In genomic region chr17:15456972-15457722, GRCh38 we compare ENCODE assay signal across 10 cellular contexts. TPM values are rescaled to one million over a fixed set of nuclear protein-coding genes. Genes with fewer than 3 reads are reported as not detected.
A peak's percentile ranks its signal among the peaks of the same experiment; 100 is the strongest.
DNase-seq lines count a peak whose midpoint lies in the region; ATAC-seq, FAIRE-seq and TF ChIP-seq lines count a peak whose summit lies in the region.
"Had no signal": no experiment of that assay in that cellular context is flagged by ENCODE, and none has a peak within 500 bp of the region (broad histone marks: within the 10 kb centered on the region; RNA-seq: fewer than 3 reads in every experiment).

No MANE protein-coding gene starts in this region.

- intact Hi-C loops in breast epithelium (cut with DNase I; ENCODE audit: low total_unique reads) = no loop called here
- intact Hi-C loops in MCF 10A (cut with micrococcal nuclease) = no loop called here
- intact Hi-C loops in vagina (cut with DNase I) = loop anchor here (5.0 kb wide), 2 partner anchors 45 to 195 kb away; no protein-coding TSS in a partner anchor
- intact Hi-C loops in kidney (cut with DNase I) = no loop called here

- H3K27me3 Mint-ChIP-seq in MCF 10A (ENCODE audit: insufficient read depth, unreplicated experiment) (no peaks in the 10 kb centered on the region), endothelial cell (ENCODE audit: unreplicated experiment) (peaks cover 5% of the 10 kb centered on the region)
- H3K27me3 Mint-ChIP-seq: B cell had no signal

- H3K9me3 ChIP-seq in breast epithelium = no peaks in the 10 kb centered on the region
- no peaks in the 10 kb centered on the region for H3K9me3 ChIP-seq in vagina
- H3K9me3 ChIP-seq in kidney (ENCODE audit: control insufficient read depth in 1 of 2, low read length in 2 of 2) = peaks cover 0 to 5% of the 10 kb centered on the region in 2 donors

- H3K36me3 ChIP-seq in breast epithelium (no peaks in the 10 kb centered on the region), vagina (no peaks in the 10 kb centered on the region), kidney (ENCODE audit: control insufficient read depth in 1 of 2, insufficient read depth in 2 of 2, low read length in 2 of 2) (peaks cover 0 to 4% of the 10 kb centered on the region in 2 donors)

- CTCF ChIA-PET in MCF 10A (lab: Yijun Ruan, JAX) = interaction anchor here (2.1 kb wide), 1 partner anchor 20 kb away, joined by 7 read pairs; no protein-coding TSS in a partner anchor

- peak overlapping the region; percentile 86 to 89 for H3K27ac ChIP-seq in breast epithelium
- peak overlapping the region; percentile 83 for H3K27ac ChIP-seq in vagina
- H3K27ac ChIP-seq in kidney (ENCODE audit: low read depth in 2 of 2, low read length in 2 of 2) = peak overlapping the region in 1 of 2 donors; percentile 30

- peak overlapping the region in 1 of 2 donors; percentile 31 for H3K9ac ChIP-seq in kidney (ENCODE audit: low read length in 2 of 2)

- TF ChIP-seq CTCF in breast epithelium (IDR thresholded peaks at IDR 0.05) (peak; percentile 22 to 58 (median 51)), MCF 10A (IDR thresholded peaks at IDR 0.05; ENCODE audit: unreplicated experiment) (no peak), endothelial cell (IDR thresholded peaks at IDR 0.05; ENCODE audit: unreplicated experiment) (no peak), vagina (IDR thresholded peaks at IDR 0.05) (no peak), kidney (IDR thresholded peaks at IDR 0.05; ENCODE audit: borderline replicate concordance, extremely low read depth, insufficient read depth) (no peak)

- peak; percentile 70 to 87 for DNase-seq in breast epithelium (ENCODE audit: low spot score in 2 of 2)
- DNase-seq in MCF 10A (ENCODE audit: unreplicated experiment) = no peak
- DNase-seq in endothelial cell (ENCODE audit: low spot score) = no peak
- peak; percentile 52 for DNase-seq in middle frontal gyrus (ENCODE audit: extremely low spot score, low spot score)
- no peak for DNase-seq in vagina (ENCODE audit: extremely low spot score in 2 of 2)
- DNase-seq in kidney = no peak
- no peak for DNase-seq in amniotic stem cell (lab: John Stamatoyannopoulos, UW)

- peaks cover 8 to 30% of the 10 kb centered on the region in 2 donors for H3K4me1 ChIP-seq in breast epithelium
- H3K4me1 ChIP-seq in vagina = peaks cover 46% of the 10 kb centered on the region
- H3K4me1 ChIP-seq in kidney (ENCODE audit: control insufficient read depth in 1 of 2, insufficient read depth in 1 of 2, low read depth in 1 of 2, low read length in 2 of 2) = peaks cover 5 to 14% of the 10 kb centered on the region in 2 donors

- H3K4me3 Mint-ChIP-seq in MCF 10A (ENCODE audit: unreplicated experiment) (no peak overlapping the region), endothelial cell (ENCODE audit: unreplicated experiment) (no peak overlapping the region)
- H3K4me3 Mint-ChIP-seq: B cell had no signal

- H3K36me3 Mint-ChIP-seq in MCF 10A (ENCODE audit: insufficient read depth, unreplicated experiment) (peaks cover 6% of the 10 kb centered on the region), endothelial cell (ENCODE audit: low read depth, unreplicated experiment) (peaks cover 28% of the 10 kb centered on the region)

- no peak for FAIRE-seq in kidney (lab: Jason Lieb, UNC)
- FAIRE-seq: frontal cortex had no signal

- H3K4me1 Mint-ChIP-seq in MCF 10A (ENCODE audit: insufficient read depth, unreplicated experiment) (no peaks in the 10 kb centered on the region), endothelial cell (ENCODE audit: unreplicated experiment) (peaks cover 31% of the 10 kb centered on the region)
- H3K4me1 Mint-ChIP-seq: B cell had no signal

- no TSS peak for BruUV-seq in MCF 10A (replicated peaks; lab: Mats Ljungman, UMichigan)

- H3K27me3 ChIP-seq in breast epithelium (no peaks in the 10 kb centered on the region), vagina (no peaks in the 10 kb centered on the region)

- H3K4me3 ChIP-seq in breast epithelium (peak overlapping the region in 2 of 3 donors; percentile 22 to 27), vagina (peak overlapping the region in 1 of 2 donors; percentile 16), kidney (ENCODE audit: low read length in 2 of 2) (no peak overlapping the region)

- H3K9me3 Mint-ChIP-seq in MCF 10A (ENCODE audit: unreplicated experiment) (peaks cover 8% of the 10 kb centered on the region), endothelial cell (ENCODE audit: unreplicated experiment) (no peaks in the 10 kb centered on the region)

- TF ChIP-seq POLR2A in breast epithelium (IDR thresholded peaks at IDR 0.05) (no peak), vagina (IDR thresholded peaks at IDR 0.05) (no peak)

- H3K27ac Mint-ChIP-seq in MCF 10A (ENCODE audit: low read depth, unreplicated experiment) (no peak overlapping the region), endothelial cell (ENCODE audit: unreplicated experiment) (peak overlapping the region; percentile 84)
- H3K27ac Mint-ChIP-seq: B cell had no signal

- no peak for ATAC-seq in HG02973 (IDR thresholded peaks at IDR 0.05; ENCODE audit: unreplicated experiment)

- POLR2A ChIA-PET in MCF 10A (lab: Yijun Ruan, JAX) = no interaction called here

RNA-seq across cellular contexts. Expression of gene CDRT4, which starts 10.3 kb away (rescaled TPM):
- total RNA-seq in breast epithelium = 10 to 100 TPM in 1 of 3 donors, 1 to 10 TPM in 2; 3.8 to 17.4 (median 7.0) TPM
- total RNA-seq in MCF 10A (2022) = 11.3 and 19.6 TPM in 2 replicates
- 11.7 TPM for total RNA-seq in endothelial cell (ENCODE audit: unreplicated experiment)
- 4.2 TPM for total RNA-seq in vagina
- 8.0 TPM for total RNA-seq in kidney
- polyA plus RNA-seq in kidney (ENCODE audit: insufficient read depth, low read depth, low replicate concordance) = 4.6 TPM

Comparison
In these comparisons a context has a peak if more than half of its experiments do, and no peak if none do; other contexts are left out.
1. DNase-seq: peak in breast epithelium (2 of 2) and middle frontal gyrus (single experiment); none in MCF 10A (single experiment), endothelial cell (single experiment), vagina (0 of 2), kidney (single experiment) and amniotic stem cell (single experiment).
2. CTCF ChIP-seq: peak in breast epithelium (3 of 3); none in MCF 10A (single experiment), endothelial cell (single experiment), vagina (0 of 3) and kidney (single experiment).
3. H3K4me3 ChIP-seq: peak in breast epithelium (2 of 3); none in kidney (0 of 2).